ENCODE assay signal across 30 cellular contexts in genomic region chr1:241836944-241837343, GRCh38.
"Had no signal": no experiment of that assay in that cellular context is flagged by ENCODE, and none has a peak within 500 bp of the region (broad histone marks: within the 10 kb centered on the region; RNA-seq: fewer than 3 reads in every experiment).

No MANE protein-coding gene starts in this region.

- H3K4me1 ChIP-seq: gastrocnemius medialis had no signal

- H3K36me3 Mint-ChIP-seq: activated CD4-positive, alpha-beta memory T cell treated with anti-CD3 and anti-CD28 coated beads for 36 hours; activated CD8-positive, alpha-beta memory T cell treated with anti-CD3 and anti-CD28 coated beads, Interleukin-2, amount 10 ng/mL, durations not matched to agents 7 days and 5 days; activated naive CD4-positive, alpha-beta T cell treated with anti-CD3 and anti-CD28 coated beads, Interleukin-2, amount 10 ng/mL, durations not matched to agents 7 days and 5 days; activated naive CD4-positive, alpha-beta T cell treated with anti-CD3 and anti-CD28 coated beads, Interleukin-2, amount 50 U/mL, for 72 hours; activated naive CD8-positive, alpha-beta T cell treated with anti-CD3 and anti-CD28 coated beads, Interleukin-2, amount 10 ng/mL, durations not matched to agents 7 days and 5 days had no signal

- FAIRE-seq: astrocyte, endometrium had no signal

- ATAC-seq: activated CD4-positive, alpha-beta T cell treated with anti-CD3 and anti-CD28 coated beads for 36 hours; activated CD8-positive, alpha-beta memory T cell treated with anti-CD3 and anti-CD28 coated beads, Interleukin-2, amount 10 ng/mL, durations not matched to agents 7 days and 5 days; activated CD8-positive, alpha-beta T cell treated with anti-CD3 and anti-CD28 coated beads, Interleukin-2, amount 10 ng/mL, durations not matched to agents 7 days and 5 days; activated naive CD4-positive, alpha-beta T cell treated with anti-CD3 and anti-CD28 coated beads, Interleukin-2, amount 50 U/mL, for 72 hours; esophagus mucosa; gastrocnemius medialis; heart left ventricle; T-helper 17 cell had no signal

- H3K27ac Mint-ChIP-seq: activated CD4-positive, alpha-beta memory T cell treated with anti-CD3 and anti-CD28 coated beads for 36 hours; activated CD4-positive, alpha-beta T cell treated with anti-CD3 and anti-CD28 coated beads for 36 hours; activated CD4-positive, alpha-beta T cell treated with anti-CD3 and anti-CD28 coated beads, Interleukin-2, amount 10 ng/mL, durations not matched to agents 24 days and 14 days; activated CD8-positive, alpha-beta memory T cell treated with anti-CD3 and anti-CD28 coated beads, Interleukin-2, amount 10 ng/mL, durations not matched to agents 7 days and 5 days; activated CD8-positive, alpha-beta T cell treated with anti-CD3 and anti-CD28 coated beads, Interleukin-2, amount 10 ng/mL, durations not matched to agents 7 days and 5 days; activated naive CD4-positive, alpha-beta T cell treated with anti-CD3 and anti-CD28 coated beads, Interleukin-2, amount 10 ng/mL, durations not matched to agents 7 days and 5 days; activated naive CD4-positive, alpha-beta T cell treated with anti-CD3 and anti-CD28 coated beads, Interleukin-2, amount 50 U/mL, for 72 hours; activated naive CD8-positive, alpha-beta T cell treated with anti-CD3 and anti-CD28 coated beads, Interleukin-2, amount 10 ng/mL, durations not matched to agents 7 days and 5 days; activated T-helper 1 cell treated with anti-CD3 and anti-CD28 coated beads, Interleukin-12 subunit alpha, Interleukin-12 subunit beta, Interleukin-2, Interleukin-4 antibody, amounts not matched to agents 30 ng/mL and 10 ng/mL and 1 ng/mL, durations not matched to agents 14 hours and 24 hours and 36 hours; T-helper 17 cell had no signal

- H3K4me3 Mint-ChIP-seq: activated CD4-positive, alpha-beta memory T cell treated with anti-CD3 and anti-CD28 coated beads for 36 hours; activated CD4-positive, alpha-beta T cell treated with anti-CD3 and anti-CD28 coated beads for 36 hours; activated CD4-positive, alpha-beta T cell treated with anti-CD3 and anti-CD28 coated beads, Interleukin-2, amount 10 ng/mL, durations not matched to agents 24 days and 14 days; activated CD8-positive, alpha-beta memory T cell treated with anti-CD3 and anti-CD28 coated beads, Interleukin-2, amount 10 ng/mL, durations not matched to agents 7 days and 5 days; activated CD8-positive, alpha-beta T cell treated with anti-CD3 and anti-CD28 coated beads, Interleukin-2, amount 10 ng/mL, durations not matched to agents 7 days and 5 days; activated naive CD4-positive, alpha-beta T cell treated with anti-CD3 and anti-CD28 coated beads, Interleukin-2, amount 10 ng/mL, durations not matched to agents 7 days and 5 days; activated naive CD8-positive, alpha-beta T cell treated with anti-CD3 and anti-CD28 coated beads, Interleukin-2, amount 10 ng/mL, durations not matched to agents 7 days and 5 days; activated T-helper 1 cell treated with anti-CD3 and anti-CD28 coated beads, Interleukin-12 subunit alpha, Interleukin-12 subunit beta, Interleukin-2, Interleukin-4 antibody, amounts not matched to agents 30 ng/mL and 10 ng/mL and 1 ng/mL, durations not matched to agents 14 hours and 24 hours and 36 hours; T-helper 17 cell had no signal

- H3K9me3 Mint-ChIP-seq: activated CD4-positive, alpha-beta memory T cell treated with anti-CD3 and anti-CD28 coated beads for 36 hours; activated CD4-positive, alpha-beta T cell treated with anti-CD3 and anti-CD28 coated beads, Interleukin-2, amount 10 ng/mL, durations not matched to agents 24 days and 14 days; activated naive CD4-positive, alpha-beta T cell treated with anti-CD3 and anti-CD28 coated beads, Interleukin-2, amount 10 ng/mL, durations not matched to agents 7 days and 5 days; activated naive CD4-positive, alpha-beta T cell treated with anti-CD3 and anti-CD28 coated beads, Interleukin-2, amount 50 U/mL, for 72 hours; activated naive CD8-positive, alpha-beta T cell treated with anti-CD3 and anti-CD28 coated beads, Interleukin-2, amount 10 ng/mL, durations not matched to agents 7 days and 5 days; activated T-helper 1 cell treated with anti-CD3 and anti-CD28 coated beads, Interleukin-12 subunit alpha, Interleukin-12 subunit beta, Interleukin-2, Interleukin-4 antibody, amounts not matched to agents 30 ng/mL and 10 ng/mL and 1 ng/mL, durations not matched to agents 14 hours and 24 hours and 36 hours had no signal

- H3K36me3 ChIP-seq: brain microvascular endothelial cell, gastrocnemius medialis, heart left ventricle had no signal

- H3K4me3 ChIP-seq: gastrocnemius medialis, heart left ventricle had no signal

- H3K27me3 ChIP-seq: brain microvascular endothelial cell, gastrocnemius medialis had no signal

- DNase-seq: activated CD4-positive, alpha-beta memory T cell treated with anti-CD3 and anti-CD28 coated beads for 36 hours; activated CD4-positive, alpha-beta T cell treated with anti-CD3 and anti-CD28 coated beads for 36 hours; activated CD4-positive, alpha-beta T cell treated with anti-CD3 and anti-CD28 coated beads, Interleukin-2, amount 10 ng/mL, durations not matched to agents 24 days and 14 days; activated CD4-positive, CD25-positive, alpha-beta regulatory T cell; activated CD4-positive, CD25-positive, alpha-beta regulatory T cell treated with anti-CD3 and anti-CD28 coated beads, Interleukin-2, amount 50 U/mL, for 72 hours; activated CD8-positive, alpha-beta memory T cell treated with anti-CD3 and anti-CD28 coated beads, Interleukin-2, amount 10 ng/mL, durations not matched to agents 7 days and 5 days; activated CD8-positive, alpha-beta memory T cell treated with anti-CD3 and anti-CD28 coated beads, Interleukin-2, amount 50 U/mL, for 4 hours; activated CD8-positive, alpha-beta T cell treated with anti-CD3 and anti-CD28 coated beads, Interleukin-2, amount 10 ng/mL, durations not matched to agents 7 days and 5 days; activated gamma-delta T cell; activated naive CD4-positive, alpha-beta T cell; activated naive CD4-positive, alpha-beta T cell treated with anti-CD3 and anti-CD28 coated beads, Interleukin-2, amount 10 ng/mL, durations not matched to agents 7 days and 5 days; activated naive CD8-positive, alpha-beta T cell treated with anti-CD3 and anti-CD28 coated beads, Interleukin-2, amount 10 ng/mL, durations not matched to agents 7 days and 5 days; activated T-cell treated with anti-CD3 and anti-CD28 coated beads, Interleukin-2, amount 50 U/mL, for 1 hour; activated T-cell treated with anti-CD3 and anti-CD28 coated beads, Interleukin-2, amount 50 U/mL, for 48 hours; amniotic stem cell; anterior cingulate cortex; brain microvascular endothelial cell; cortex of kidney; effector CD8-positive, alpha-beta T cell; foreskin fibroblast; gastrocnemius medialis; glutamatergic neuron; heart left ventricle; T-helper 1 cell; T-helper 17 cell had no signal

- H3K27ac ChIP-seq: gastrocnemius medialis, heart left ventricle had no signal

- H3K9me3 ChIP-seq: gastrocnemius medialis, heart left ventricle had no signal
